In the genomic region with DNA sequence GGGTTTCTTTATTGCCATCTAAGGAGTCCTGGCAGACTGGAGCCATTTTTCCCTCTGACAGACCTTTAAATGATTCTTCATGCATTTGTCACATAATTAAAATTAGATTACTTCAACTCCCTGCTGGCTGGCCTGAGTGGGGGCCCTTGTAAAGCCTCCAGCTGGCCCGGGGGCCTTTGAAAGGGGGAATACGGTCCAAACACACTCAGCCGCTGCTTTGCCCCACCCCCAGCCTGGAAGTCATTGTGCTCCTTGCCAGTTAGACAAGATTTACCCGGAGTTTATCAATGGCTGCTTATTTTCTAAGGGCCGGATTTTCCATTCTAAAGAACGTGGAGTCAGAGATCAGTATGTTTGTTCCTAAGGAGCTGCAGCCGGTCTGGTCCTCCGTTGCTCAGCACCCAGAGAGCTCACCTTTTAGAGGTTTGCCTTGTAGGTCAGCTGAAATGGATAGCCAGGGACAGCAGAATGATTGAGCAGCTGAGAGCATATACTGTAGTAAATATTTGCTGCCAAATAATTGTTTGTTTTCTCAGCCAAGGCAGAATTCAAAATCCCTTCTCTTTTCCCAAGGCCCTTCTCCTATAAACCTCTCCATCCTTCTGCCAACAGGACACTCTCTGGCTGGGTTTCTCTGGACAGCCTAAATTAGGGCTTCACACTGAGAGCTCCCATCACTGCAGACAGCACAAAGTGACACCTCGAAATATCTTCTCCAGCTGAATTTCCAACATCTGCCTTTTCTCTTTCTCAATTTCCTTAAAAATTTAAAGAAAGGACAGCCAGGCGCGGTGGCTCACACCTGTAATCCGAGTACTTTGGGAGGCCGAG, we compare ENCODE assay signal across 1 cellular context.
TF ChIP-seq lines count a peak whose summit lies in the region.

No MANE protein-coding gene starts in this region.

TF ChIP-seq in H1, 55 proteins besides CTCF, POLR2A, EP300 and RAD21 (continued from another document):
- TF ChIP-seq, protein P1, sequence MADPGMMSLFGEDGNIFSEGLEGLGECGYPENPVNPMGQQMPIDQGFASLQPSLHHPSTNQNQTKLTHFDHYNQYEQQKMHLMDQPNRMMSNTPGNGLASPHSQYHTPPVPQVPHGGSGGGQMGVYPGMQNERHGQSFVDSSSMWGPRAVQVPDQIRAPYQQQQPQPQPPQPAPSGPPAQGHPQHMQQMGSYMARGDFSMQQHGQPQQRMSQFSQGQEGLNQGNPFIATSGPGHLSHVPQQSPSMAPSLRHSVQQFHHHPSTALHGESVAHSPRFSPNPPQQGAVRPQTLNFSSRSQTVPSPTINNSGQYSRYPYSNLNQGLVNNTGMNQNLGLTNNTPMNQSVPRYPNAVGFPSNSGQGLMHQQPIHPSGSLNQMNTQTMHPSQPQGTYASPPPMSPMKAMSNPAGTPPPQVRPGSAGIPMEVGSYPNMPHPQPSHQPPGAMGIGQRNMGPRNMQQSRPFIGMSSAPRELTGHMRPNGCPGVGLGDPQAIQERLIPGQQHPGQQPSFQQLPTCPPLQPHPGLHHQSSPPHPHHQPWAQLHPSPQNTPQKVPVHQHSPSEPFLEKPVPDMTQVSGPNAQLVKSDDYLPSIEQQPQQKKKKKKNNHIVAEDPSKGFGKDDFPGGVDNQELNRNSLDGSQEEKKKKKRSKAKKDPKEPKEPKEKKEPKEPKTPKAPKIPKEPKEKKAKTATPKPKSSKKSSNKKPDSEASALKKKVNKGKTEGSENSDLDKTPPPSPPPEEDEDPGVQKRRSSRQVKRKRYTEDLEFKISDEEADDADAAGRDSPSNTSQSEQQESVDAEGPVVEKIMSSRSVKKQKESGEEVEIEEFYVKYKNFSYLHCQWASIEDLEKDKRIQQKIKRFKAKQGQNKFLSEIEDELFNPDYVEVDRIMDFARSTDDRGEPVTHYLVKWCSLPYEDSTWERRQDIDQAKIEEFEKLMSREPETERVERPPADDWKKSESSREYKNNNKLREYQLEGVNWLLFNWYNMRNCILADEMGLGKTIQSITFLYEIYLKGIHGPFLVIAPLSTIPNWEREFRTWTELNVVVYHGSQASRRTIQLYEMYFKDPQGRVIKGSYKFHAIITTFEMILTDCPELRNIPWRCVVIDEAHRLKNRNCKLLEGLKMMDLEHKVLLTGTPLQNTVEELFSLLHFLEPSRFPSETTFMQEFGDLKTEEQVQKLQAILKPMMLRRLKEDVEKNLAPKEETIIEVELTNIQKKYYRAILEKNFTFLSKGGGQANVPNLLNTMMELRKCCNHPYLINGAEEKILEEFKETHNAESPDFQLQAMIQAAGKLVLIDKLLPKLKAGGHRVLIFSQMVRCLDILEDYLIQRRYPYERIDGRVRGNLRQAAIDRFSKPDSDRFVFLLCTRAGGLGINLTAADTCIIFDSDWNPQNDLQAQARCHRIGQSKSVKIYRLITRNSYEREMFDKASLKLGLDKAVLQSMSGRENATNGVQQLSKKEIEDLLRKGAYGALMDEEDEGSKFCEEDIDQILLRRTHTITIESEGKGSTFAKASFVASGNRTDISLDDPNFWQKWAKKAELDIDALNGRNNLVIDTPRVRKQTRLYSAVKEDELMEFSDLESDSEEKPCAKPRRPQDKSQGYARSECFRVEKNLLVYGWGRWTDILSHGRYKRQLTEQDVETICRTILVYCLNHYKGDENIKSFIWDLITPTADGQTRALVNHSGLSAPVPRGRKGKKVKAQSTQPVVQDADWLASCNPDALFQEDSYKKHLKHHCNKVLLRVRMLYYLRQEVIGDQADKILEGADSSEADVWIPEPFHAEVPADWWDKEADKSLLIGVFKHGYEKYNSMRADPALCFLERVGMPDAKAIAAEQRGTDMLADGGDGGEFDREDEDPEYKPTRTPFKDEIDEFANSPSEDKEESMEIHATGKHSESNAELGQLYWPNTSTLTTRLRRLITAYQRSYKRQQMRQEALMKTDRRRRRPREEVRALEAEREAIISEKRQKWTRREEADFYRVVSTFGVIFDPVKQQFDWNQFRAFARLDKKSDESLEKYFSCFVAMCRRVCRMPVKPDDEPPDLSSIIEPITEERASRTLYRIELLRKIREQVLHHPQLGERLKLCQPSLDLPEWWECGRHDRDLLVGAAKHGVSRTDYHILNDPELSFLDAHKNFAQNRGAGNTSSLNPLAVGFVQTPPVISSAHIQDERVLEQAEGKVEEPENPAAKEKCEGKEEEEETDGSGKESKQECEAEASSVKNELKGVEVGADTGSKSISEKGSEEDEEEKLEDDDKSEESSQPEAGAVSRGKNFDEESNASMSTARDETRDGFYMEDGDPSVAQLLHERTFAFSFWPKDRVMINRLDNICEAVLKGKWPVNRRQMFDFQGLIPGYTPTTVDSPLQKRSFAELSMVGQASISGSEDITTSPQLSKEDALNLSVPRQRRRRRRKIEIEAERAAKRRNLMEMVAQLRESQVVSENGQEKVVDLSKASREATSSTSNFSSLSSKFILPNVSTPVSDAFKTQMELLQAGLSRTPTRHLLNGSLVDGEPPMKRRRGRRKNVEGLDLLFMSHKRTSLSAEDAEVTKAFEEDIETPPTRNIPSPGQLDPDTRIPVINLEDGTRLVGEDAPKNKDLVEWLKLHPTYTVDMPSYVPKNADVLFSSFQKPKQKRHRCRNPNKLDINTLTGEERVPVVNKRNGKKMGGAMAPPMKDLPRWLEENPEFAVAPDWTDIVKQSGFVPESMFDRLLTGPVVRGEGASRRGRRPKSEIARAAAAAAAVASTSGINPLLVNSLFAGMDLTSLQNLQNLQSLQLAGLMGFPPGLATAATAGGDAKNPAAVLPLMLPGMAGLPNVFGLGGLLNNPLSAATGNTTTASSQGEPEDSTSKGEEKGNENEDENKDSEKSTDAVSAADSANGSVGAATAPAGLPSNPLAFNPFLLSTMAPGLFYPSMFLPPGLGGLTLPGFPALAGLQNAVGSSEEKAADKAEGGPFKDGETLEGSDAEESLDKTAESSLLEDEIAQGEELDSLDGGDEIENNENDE (IDR thresholded peaks at IDR 0.05; ENCODE audit: insufficient replicate concordance, low read length): no peak
- TF ChIP-seq, protein P2, sequence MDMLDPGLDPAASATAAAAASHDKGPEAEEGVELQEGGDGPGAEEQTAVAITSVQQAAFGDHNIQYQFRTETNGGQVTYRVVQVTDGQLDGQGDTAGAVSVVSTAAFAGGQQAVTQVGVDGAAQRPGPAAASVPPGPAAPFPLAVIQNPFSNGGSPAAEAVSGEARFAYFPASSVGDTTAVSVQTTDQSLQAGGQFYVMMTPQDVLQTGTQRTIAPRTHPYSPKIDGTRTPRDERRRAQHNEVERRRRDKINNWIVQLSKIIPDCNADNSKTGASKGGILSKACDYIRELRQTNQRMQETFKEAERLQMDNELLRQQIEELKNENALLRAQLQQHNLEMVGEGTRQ (IDR thresholded peaks at IDR 0.05; ENCODE audit: low read length): no peak
- TF ChIP-seq CTBP2 (IDR thresholded peaks at IDR 0.05; ENCODE audit: borderline replicate concordance, insufficient read depth, insufficient read length, low read length): no peak
- no peak for TF ChIP-seq RXRA (IDR thresholded peaks at IDR 0.05; ENCODE audit: insufficient read depth, low read depth, low read length)
- no peak for TF ChIP-seq TAF1 (IDR thresholded peaks at IDR 0.05; ENCODE audit: low read depth, low read length)
- no peak for TF ChIP-seq GABPA (IDR thresholded peaks at IDR 0.05; ENCODE audit: borderline replicate concordance, insufficient read depth, low read length)
- no peak for TF ChIP-seq YY1 (IDR thresholded peaks at IDR 0.05; ENCODE audit: low read depth, low read length)
- TF ChIP-seq RNF2 (IDR thresholded peaks at IDR 0.05; ENCODE audit: borderline replicate concordance, low read depth, low read length, missing control alignments, poor library complexity, severe bottlenecking): no peak
- TF ChIP-seq NANOG (IDR thresholded peaks at IDR 0.05; ENCODE audit: insufficient read depth, low read depth, low read length, poor library complexity, severe bottlenecking): no peak
- TF ChIP-seq GTF2F1 (IDR thresholded peaks at IDR 0.05; ENCODE audit: borderline replicate concordance, low read depth, low read length): no peak
- TF ChIP-seq MAFK (IDR thresholded peaks at IDR 0.05; ENCODE audit: low read depth, low read length): no peak
- TF ChIP-seq SIRT6 (IDR thresholded peaks at IDR 0.05; ENCODE audit: low read length): no peak
- no peak for TF ChIP-seq POU5F1 (IDR thresholded peaks at IDR 0.05; ENCODE audit: low read depth, low read length)
- TF ChIP-seq CHD1 (IDR thresholded peaks at IDR 0.05; ENCODE audit: low read depth, low read length): no peak
